ENCODE assay signal across 2 cellular contexts in genomic region chr19:5624154-5624663, GRCh38.
TF ChIP-seq lines count a peak whose summit lies in the region.

No MANE protein-coding gene starts in this region.

TF ChIP-seq in A549, 52 proteins besides CTCF, POLR2A, EP300 and RAD21:
- TF ChIP-seq MAX (IDR thresholded peaks at IDR 0.05), result no peak
- no peak for TF ChIP-seq E2F6 (IDR thresholded peaks at IDR 0.05; ENCODE audit: borderline replicate concordance, low read depth)
- no peak for TF ChIP-seq TFCP2L1 (CRISPR knock-in tag; IDR thresholded peaks at IDR 0.05)
- TF ChIP-seq MYC (IDR thresholded peaks at IDR 0.05; ENCODE audit: borderline replicate concordance, low read length), result no peak
- no peak for TF ChIP-seq HES2 (IDR thresholded peaks at IDR 0.05)
- no peak for TF ChIP-seq CHD4 (IDR thresholded peaks at IDR 0.05; ENCODE audit: borderline replicate concordance)
- TF ChIP-seq SREBF2 (IDR thresholded peaks at IDR 0.05), result no peak
- no peak for TF ChIP-seq RCOR1 (IDR thresholded peaks at IDR 0.05; ENCODE audit: low read depth, low read length)
- TF ChIP-seq EHF (CRISPR knock-in tag; IDR thresholded peaks at IDR 0.05), result no peak
- TF ChIP-seq BHLHE40 (IDR thresholded peaks at IDR 0.05; ENCODE audit: low read depth, low read length), result no peak
- TF ChIP-seq RARB (CRISPR knock-in tag; IDR thresholded peaks at IDR 0.05), result no peak

TF ChIP-seq in GM23338, 12 proteins besides CTCF, POLR2A, EP300 and RAD21 (continued from another document):
- TF ChIP-seq EZH2 (IDR thresholded peaks at IDR 0.05; ENCODE audit: low read depth, unreplicated experiment) (no peak), ZNF114 (CRISPR knock-in tag; IDR thresholded peaks at IDR 0.05) (no peak), STAT1 (IDR thresholded peaks at IDR 0.05; ENCODE audit: unreplicated experiment) (no peak), CREB1 (CRISPR knock-in tag; IDR thresholded peaks at IDR 0.05; ENCODE audit: low read depth) (no peak), EZH2phosphoT487 (IDR thresholded peaks at IDR 0.05; ENCODE audit: unreplicated experiment) (no peak), JUNB (IDR thresholded peaks at IDR 0.05; ENCODE audit: unreplicated experiment) (no peak), REST (IDR thresholded peaks at IDR 0.05; ENCODE audit: unreplicated experiment) (no peak), ETS1 (IDR thresholded peaks at IDR 0.05) (no peak), ZNF462 (CRISPR knock-in tag; IDR thresholded peaks at IDR 0.05) (no peak), NANOG (IDR thresholded peaks at IDR 0.05; ENCODE audit: borderline replicate concordance) (no peak)
